ENCODE assay signal across 12 cellular contexts in the genomic region with DNA sequence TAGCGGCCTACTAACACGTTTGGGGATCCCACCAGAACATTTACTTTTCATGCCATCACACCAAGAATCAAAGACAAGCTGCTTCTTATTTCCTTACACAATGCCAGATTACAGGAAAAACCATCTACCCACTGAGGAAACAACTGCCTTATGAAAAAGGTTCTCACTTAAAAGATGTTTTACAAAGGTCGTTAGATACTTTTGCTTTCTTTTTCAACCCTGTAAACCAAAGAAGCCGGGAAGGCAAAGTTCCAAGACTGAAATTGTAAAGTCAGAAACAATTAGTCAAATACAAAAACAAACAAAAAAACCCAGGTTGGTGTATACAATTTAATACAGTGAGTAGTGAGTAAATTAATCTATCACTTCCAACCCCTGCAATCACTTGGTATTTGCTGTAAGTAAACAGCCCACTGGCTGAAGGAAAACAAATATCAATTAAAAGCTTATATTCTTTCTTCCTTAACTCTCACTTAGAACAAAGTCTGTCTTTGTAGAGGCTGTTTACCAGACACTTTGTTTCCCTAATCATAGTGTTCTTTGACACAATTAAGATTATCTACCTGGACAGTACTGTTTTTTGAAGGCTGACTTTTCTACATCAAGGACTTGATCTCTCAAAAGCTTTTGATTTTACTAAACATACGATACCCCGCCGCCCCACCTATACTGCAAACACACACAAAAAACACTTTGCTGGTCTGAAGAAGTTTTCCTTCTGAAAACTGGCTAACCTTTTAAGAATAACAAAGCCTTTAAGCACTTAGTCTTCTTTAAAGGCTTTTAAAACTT. TPM values are rescaled to one million over a fixed set of nuclear protein-coding genes. Genes with fewer than 3 reads are reported as not detected.
DNase-seq lines count a peak whose midpoint lies in the region; ATAC-seq and TF ChIP-seq lines count a peak whose summit lies in the region.
"Had no signal": no experiment of that assay in that cellular context is flagged by ENCODE, and none has a peak within 500 bp of the region (broad histone marks: within the 10 kb centered on the region; RNA-seq: fewer than 3 reads in every experiment).

No MANE protein-coding gene starts in this region.

- H3K4me3 Mint-ChIP-seq in HFFc6, result no peak overlapping the region

- no peak overlapping the region for H3K4me3 ChIP-seq in fibroblast of lung (replicated peaks in 1 of 4; ENCODE audit: control extremely low read depth in 1 of 4, insufficient read depth in 1 of 4, low read depth in 3 of 4, low read length in 4 of 4)
- peak overlapping the region in 2 of 8 donors; percentile 24 for H3K4me3 ChIP-seq in spleen
- H3K4me3 ChIP-seq: HAP-1, MG63 had no signal

- intact Hi-C loops in spleen (cut with DNase I; ENCODE audit: low total_unique reads), result no loop called here

- H3K27ac ChIP-seq in VCaP (peak overlapping the region; percentile 41), fibroblast of lung (ENCODE audit: insufficient read depth, low read length) (no peak overlapping the region), spleen (peak overlapping the region; percentile 30 to 77 (median 68))

- H3K27me3 ChIP-seq in fibroblast of lung (ENCODE audit: control insufficient read depth, insufficient read depth, low read length) (no peaks in the 10 kb centered on the region), spleen (replicated peaks in 1 of 7) (no peaks in the 10 kb centered on the region)
- H3K27me3 ChIP-seq: MG63 had no signal

- H2AFZ ChIP-seq in fibroblast of lung (ENCODE audit: low read length), result no peak overlapping the region

- no peak overlapping the region for H3K9ac ChIP-seq in fibroblast of lung (ENCODE audit: insufficient read depth, low read length)

- WGBS in spleen, 5 donors, result 40 to 48% (median 44%) methylated on average over 7 of the region's 7 CpGs

- H3K27me3 Mint-ChIP-seq in HFFc6 (ENCODE audit: insufficient read depth), result no peaks in the 10 kb centered on the region

- H3K36me3 Mint-ChIP-seq in HFFc6 (ENCODE audit: low read depth), result peaks cover 28% of the 10 kb centered on the region

- no peak for DNase-seq in activated CD4-positive, CD25-positive, alpha-beta regulatory T cell (lab: John Stamatoyannopoulos, UW)
- DNase-seq in fibroblast of lung (ENCODE audit: low read depth in 2 of 2) (no peak), spleen (no peak), hippocampal formation (lab: John Stamatoyannopoulos, UW) (no peak), HFFc6 (no peak)
- DNase-seq: effector CD8-positive, alpha-beta T cell; MG63; occipital lobe had no signal

- H3K9me3 Mint-ChIP-seq in HFFc6, result no peaks in the 10 kb centered on the region

- TF ChIP-seq CTCF in VCaP (conservative IDR thresholded peaks at IDR 0.05), result no peak
- TF ChIP-seq CTCF in fibroblast of lung (conservative IDR thresholded peaks at IDR 0.05 in 1 of 2, IDR thresholded peaks at IDR 0.05 in 1 of 2; ENCODE audit: low read depth in 1 of 2, low read length in 2 of 2), result no peak
- no peak for TF ChIP-seq CTCF in spleen (IDR thresholded peaks at IDR 0.05 in 8 of 11, conservative IDR thresholded peaks at IDR 0.05 in 3 of 11)
- TF ChIP-seq CTCF in HFFc6 (IDR thresholded peaks at IDR 0.05), result no peak

- H3K4me2 ChIP-seq in fibroblast of lung (ENCODE audit: extremely low read depth, insufficient read depth, low read length), result peak overlapping the region; percentile 15

- no peak for TF ChIP-seq POLR2A in spleen (IDR thresholded peaks at IDR 0.05)

- ATAC-seq in activated CD4-positive, CD25-positive, alpha-beta regulatory T cell treated with anti-CD3 and anti-CD28 coated beads, Interleukin-2, amount 50 U/mL, for 24 hours, result peak; percentile 17 to 36
- no peak for ATAC-seq in GM21619 (IDR thresholded peaks at IDR 0.05; ENCODE audit: unreplicated experiment)

- no peak overlapping the region for H3K27ac Mint-ChIP-seq in HFFc6

- H3K9me3 ChIP-seq in fibroblast of lung (ENCODE audit: control insufficient read depth, insufficient read depth, low read depth, low read length) (no peaks in the 10 kb centered on the region), spleen (no peaks in the 10 kb centered on the region)
- H3K9me3 ChIP-seq: HAP-1 had no signal

- peaks cover 16% of the 10 kb centered on the region for H3K4me1 Mint-ChIP-seq in HFFc6 (ENCODE audit: low read depth)

- no peaks in the 10 kb centered on the region for H3K79me2 ChIP-seq in fibroblast of lung (ENCODE audit: control insufficient read depth, insufficient read depth, low read length)

- H3K4me1 ChIP-seq in fibroblast of lung (ENCODE audit: control insufficient read depth, extremely low read depth, insufficient read depth, low read length) (no peaks in the 10 kb centered on the region), spleen (peaks cover 0 to 40% (median 12%) of the 10 kb centered on the region in 6 donors)
- H3K4me1 ChIP-seq: HAP-1 had no signal

- H4K20me1 ChIP-seq in fibroblast of lung (ENCODE audit: control insufficient read depth, extremely low read depth, insufficient read depth, low read length), result no peaks in the 10 kb centered on the region

- H3K36me3 ChIP-seq in fibroblast of lung (ENCODE audit: control insufficient read depth, insufficient read depth, low read length) (no peaks in the 10 kb centered on the region), spleen (peaks cover 0 to 78% (median 15%) of the 10 kb centered on the region in 6 donors)

RNA-seq across cellular contexts. Expression of a gene that starts 18.1 kb away (rescaled TPM):
- total RNA-seq in fibroblast of lung, result 39.0 and 52.8 TPM in 2 replicates
- polyA plus RNA-seq in fibroblast of lung, result 74.7 and 96.5 TPM in 2 replicates
- 53.1 and 73.7 TPM in 2 replicates for polyA plus RNA-seq in fibroblast of lung (2012)
- polyA minus RNA-seq in fibroblast of lung (ENCODE audit: low replicate concordance), result 15.0 and 17.0 TPM in 2 replicates
- 10 to 100 TPM; 17.2 to 29.6 (median 19.3) TPM for total RNA-seq in spleen
- 1 to 10 TPM; 2.6 to 5.9 (median 3.6) TPM for polyA plus RNA-seq in spleen
- total RNA-seq in HFFc6 (2021; fragmentation: NEBNext Ultra II Directional; extraction: Animal tissue kit (Norgen Biotek cat#: 25700)), result 10 to 100 TPM; 56.9 to 83.1 (median 74.2) TPM
